ENCODE assay signal across 1 cellular context in the genomic region with DNA sequence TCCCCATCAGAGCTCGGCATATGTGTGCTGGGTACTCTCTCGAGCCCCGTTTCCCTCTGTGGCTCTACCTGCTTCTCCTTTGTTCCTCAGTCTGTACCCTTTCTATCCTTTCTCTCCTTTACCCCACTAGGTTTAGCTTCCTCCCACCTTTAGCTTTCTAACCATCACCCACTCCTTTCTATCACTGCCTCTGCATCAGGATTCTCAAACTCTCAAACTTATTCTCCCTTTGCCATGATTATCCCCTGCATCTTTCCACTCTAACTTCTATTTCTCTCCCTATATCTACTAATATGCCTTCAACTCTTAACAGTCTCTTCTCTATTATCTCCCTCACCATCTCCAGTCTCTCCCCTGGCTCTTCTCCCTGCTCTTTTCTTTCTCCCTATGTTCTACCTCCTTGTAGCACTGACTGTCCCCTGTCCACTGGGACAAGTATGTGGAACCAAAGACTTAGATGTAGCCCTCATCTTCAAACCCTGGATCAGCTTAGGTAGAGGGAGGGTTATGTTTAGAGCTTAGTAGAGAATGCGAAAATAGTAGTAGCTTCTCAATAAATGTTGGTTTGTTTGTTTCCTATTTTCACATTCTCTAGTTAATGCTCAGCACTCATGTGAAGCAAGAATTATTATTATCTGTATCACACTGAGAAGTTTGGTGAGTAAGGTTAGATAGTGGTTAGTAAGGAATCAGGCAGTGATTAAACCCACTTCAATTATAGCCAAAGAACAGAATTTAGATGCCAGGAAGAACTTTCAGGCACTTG.
TF ChIP-seq lines count a peak whose summit lies in the region.

No MANE protein-coding gene starts in this region.

TF ChIP-seq in GM23338, 12 proteins besides CTCF, POLR2A, EP300 and RAD21:
- TF ChIP-seq, protein P1, sequence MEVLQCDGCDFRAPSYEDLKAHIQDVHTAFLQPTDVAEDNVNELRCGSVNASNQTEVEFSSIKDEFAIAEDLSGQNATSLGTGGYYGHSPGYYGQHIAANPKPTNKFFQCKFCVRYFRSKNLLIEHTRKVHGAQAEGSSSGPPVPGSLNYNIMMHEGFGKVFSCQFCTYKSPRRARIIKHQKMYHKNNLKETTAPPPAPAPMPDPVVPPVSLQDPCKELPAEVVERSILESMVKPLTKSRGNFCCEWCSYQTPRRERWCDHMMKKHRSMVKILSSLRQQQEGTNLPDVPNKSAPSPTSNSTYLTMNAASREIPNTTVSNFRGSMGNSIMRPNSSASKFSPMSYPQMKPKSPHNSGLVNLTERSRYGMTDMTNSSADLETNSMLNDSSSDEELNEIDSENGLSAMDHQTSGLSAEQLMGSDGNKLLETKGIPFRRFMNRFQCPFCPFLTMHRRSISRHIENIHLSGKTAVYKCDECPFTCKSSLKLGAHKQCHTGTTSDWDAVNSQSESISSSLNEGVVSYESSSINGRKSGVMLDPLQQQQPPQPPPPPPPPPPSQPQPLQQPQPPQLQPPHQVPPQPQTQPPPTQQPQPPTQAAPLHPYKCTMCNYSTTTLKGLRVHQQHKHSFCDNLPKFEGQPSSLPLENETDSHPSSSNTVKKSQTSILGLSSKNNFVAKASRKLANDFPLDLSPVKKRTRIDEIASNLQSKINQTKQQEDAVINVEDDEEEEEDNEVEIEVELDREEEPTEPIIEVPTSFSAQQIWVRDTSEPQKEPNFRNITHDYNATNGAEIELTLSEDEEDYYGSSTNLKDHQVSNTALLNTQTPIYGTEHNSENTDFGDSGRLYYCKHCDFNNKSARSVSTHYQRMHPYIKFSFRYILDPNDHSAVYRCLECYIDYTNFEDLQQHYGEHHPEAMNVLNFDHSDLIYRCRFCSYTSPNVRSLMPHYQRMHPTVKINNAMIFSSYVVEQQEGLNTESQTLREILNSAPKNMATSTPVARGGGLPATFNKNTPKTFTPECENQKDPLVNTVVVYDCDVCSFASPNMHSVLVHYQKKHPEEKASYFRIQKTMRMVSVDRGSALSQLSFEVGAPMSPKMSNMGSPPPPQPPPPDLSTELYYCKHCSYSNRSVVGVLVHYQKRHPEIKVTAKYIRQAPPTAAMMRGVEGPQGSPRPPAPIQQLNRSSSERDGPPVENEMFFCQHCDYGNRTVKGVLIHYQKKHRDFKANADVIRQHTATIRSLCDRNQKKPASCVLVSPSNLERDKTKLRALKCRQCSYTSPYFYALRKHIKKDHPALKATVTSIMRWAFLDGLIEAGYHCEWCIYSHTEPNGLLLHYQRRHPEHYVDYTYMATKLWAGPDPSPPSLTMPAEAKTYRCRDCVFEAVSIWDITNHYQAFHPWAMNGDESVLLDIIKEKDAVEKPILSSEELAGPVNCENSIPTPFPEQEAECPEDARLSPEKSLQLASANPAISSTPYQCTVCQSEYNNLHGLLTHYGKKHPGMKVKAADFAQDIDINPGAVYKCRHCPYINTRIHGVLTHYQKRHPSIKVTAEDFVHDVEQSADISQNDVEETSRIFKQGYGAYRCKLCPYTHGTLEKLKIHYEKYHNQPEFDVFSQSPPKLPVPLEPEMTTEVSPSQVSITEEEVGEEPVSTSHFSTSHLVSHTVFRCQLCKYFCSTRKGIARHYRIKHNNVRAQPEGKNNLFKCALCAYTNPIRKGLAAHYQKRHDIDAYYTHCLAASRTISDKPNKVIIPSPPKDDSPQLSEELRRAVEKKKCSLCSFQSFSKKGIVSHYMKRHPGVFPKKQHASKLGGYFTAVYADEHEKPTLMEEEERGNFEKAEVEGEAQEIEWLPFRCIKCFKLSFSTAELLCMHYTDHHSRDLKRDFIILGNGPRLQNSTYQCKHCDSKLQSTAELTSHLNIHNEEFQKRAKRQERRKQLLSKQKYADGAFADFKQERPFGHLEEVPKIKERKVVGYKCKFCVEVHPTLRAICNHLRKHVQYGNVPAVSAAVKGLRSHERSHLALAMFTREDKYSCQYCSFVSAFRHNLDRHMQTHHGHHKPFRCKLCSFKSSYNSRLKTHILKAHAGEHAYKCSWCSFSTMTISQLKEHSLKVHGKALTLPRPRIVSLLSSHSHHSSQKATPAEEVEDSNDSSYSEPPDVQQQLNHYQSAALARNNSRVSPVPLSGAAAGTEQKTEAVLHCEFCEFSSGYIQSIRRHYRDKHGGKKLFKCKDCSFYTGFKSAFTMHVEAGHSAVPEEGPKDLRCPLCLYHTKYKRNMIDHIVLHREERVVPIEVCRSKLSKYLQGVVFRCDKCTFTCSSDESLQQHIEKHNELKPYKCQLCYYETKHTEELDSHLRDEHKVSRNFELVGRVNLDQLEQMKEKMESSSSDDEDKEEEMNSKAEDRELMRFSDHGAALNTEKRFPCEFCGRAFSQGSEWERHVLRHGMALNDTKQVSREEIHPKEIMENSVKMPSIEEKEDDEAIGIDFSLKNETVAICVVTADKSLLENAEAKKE (CRISPR knock-in tag; IDR thresholded peaks at IDR 0.05) = no peak
- TF ChIP-seq ZNF331 (CRISPR knock-in tag; IDR thresholded peaks at IDR 0.05; ENCODE audit: low read depth) (no peak), POLR2AphosphoS5 (IDR thresholded peaks at IDR 0.05; ENCODE audit: low read depth) (no peak; the same call in 1 of the 2 replicates), NANOG (IDR thresholded peaks at IDR 0.05; ENCODE audit: borderline replicate concordance) (no peak), ZNF114 (CRISPR knock-in tag; IDR thresholded peaks at IDR 0.05) (no peak), STAT1 (IDR thresholded peaks at IDR 0.05; ENCODE audit: unreplicated experiment) (no peak), EZH2 (IDR thresholded peaks at IDR 0.05; ENCODE audit: low read depth, unreplicated experiment) (no peak), JUNB (IDR thresholded peaks at IDR 0.05; ENCODE audit: unreplicated experiment) (no peak), CREB1 (CRISPR knock-in tag; IDR thresholded peaks at IDR 0.05; ENCODE audit: low read depth) (no peak), EZH2phosphoT487 (IDR thresholded peaks at IDR 0.05; ENCODE audit: unreplicated experiment) (no peak)
- TF ChIP-seq, protein P2, sequence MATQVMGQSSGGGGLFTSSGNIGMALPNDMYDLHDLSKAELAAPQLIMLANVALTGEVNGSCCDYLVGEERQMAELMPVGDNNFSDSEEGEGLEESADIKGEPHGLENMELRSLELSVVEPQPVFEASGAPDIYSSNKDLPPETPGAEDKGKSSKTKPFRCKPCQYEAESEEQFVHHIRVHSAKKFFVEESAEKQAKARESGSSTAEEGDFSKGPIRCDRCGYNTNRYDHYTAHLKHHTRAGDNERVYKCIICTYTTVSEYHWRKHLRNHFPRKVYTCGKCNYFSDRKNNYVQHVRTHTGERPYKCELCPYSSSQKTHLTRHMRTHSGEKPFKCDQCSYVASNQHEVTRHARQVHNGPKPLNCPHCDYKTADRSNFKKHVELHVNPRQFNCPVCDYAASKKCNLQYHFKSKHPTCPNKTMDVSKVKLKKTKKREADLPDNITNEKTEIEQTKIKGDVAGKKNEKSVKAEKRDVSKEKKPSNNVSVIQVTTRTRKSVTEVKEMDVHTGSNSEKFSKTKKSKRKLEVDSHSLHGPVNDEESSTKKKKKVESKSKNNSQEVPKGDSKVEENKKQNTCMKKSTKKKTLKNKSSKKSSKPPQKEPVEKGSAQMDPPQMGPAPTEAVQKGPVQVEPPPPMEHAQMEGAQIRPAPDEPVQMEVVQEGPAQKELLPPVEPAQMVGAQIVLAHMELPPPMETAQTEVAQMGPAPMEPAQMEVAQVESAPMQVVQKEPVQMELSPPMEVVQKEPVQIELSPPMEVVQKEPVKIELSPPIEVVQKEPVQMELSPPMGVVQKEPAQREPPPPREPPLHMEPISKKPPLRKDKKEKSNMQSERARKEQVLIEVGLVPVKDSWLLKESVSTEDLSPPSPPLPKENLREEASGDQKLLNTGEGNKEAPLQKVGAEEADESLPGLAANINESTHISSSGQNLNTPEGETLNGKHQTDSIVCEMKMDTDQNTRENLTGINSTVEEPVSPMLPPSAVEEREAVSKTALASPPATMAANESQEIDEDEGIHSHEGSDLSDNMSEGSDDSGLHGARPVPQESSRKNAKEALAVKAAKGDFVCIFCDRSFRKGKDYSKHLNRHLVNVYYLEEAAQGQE (IDR thresholded peaks at IDR 0.05; ENCODE audit: unreplicated experiment) = no peak
- TF ChIP-seq, protein P3, sequence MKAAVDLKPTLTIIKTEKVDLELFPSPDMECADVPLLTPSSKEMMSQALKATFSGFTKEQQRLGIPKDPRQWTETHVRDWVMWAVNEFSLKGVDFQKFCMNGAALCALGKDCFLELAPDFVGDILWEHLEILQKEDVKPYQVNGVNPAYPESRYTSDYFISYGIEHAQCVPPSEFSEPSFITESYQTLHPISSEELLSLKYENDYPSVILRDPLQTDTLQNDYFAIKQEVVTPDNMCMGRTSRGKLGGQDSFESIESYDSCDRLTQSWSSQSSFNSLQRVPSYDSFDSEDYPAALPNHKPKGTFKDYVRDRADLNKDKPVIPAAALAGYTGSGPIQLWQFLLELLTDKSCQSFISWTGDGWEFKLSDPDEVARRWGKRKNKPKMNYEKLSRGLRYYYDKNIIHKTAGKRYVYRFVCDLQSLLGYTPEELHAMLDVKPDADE (IDR thresholded peaks at IDR 0.05) = no peak
